In genomic region chr1:200653022-200653462, GRCh38 we compare ENCODE assay signal across 14 cellular contexts. TPM values are rescaled to one million over a fixed set of nuclear protein-coding genes. Genes with fewer than 3 reads are reported as not detected.
DNase-seq lines count a peak whose midpoint lies in the region; ATAC-seq, FAIRE-seq and TF ChIP-seq lines count a peak whose summit lies in the region.
"Had no signal": no experiment of that assay in that cellular context is flagged by ENCODE, and none has a peak within 500 bp of the region (broad histone marks: within the 10 kb centered on the region; RNA-seq: fewer than 3 reads in every experiment).

No MANE protein-coding gene starts in this region.

- peaks cover 60% of the 10 kb centered on the region for H3K36me3 Mint-ChIP-seq in CD4-positive, alpha-beta T cell (ENCODE audit: low read depth)
- H3K36me3 Mint-ChIP-seq in central memory CD8-positive, alpha-beta T cell (ENCODE audit: insufficient read depth): peaks cover 43% of the 10 kb centered on the region

- ATAC-seq in CD4-positive, alpha-beta T cell (ENCODE audit: poor library complexity): no peak
- no peak for ATAC-seq in central memory CD8-positive, alpha-beta T cell (replicated peaks; ENCODE audit: extremely low read depth, poor library complexity, severe bottlenecking)
- ATAC-seq in HG03442 (IDR thresholded peaks at IDR 0.05; ENCODE audit: unreplicated experiment) (no peak), left lobe of liver (no peak)
- ATAC-seq: heart right ventricle, lower lobe of right lung had no signal

- no peaks in the 10 kb centered on the region for H3K4me1 ChIP-seq in suprapubic skin
- H3K4me1 ChIP-seq: heart right ventricle, lower lobe of right lung had no signal

- TF ChIP-seq POLR2A in suprapubic skin (IDR thresholded peaks at IDR 0.05): no peak

- H3K4me1 Mint-ChIP-seq in CD4-positive, alpha-beta T cell (ENCODE audit: low read depth): peaks cover 23% of the 10 kb centered on the region
- peaks cover 18% of the 10 kb centered on the region for H3K4me1 Mint-ChIP-seq in central memory CD8-positive, alpha-beta T cell

- no peaks in the 10 kb centered on the region for H3K27me3 Mint-ChIP-seq in CD4-positive, alpha-beta T cell
- no peaks in the 10 kb centered on the region for H3K27me3 Mint-ChIP-seq in central memory CD8-positive, alpha-beta T cell

- CTCF ChIA-PET in CD4-positive, alpha-beta T cell (lab: Charles Lee): no interaction called here

- POLR2A ChIA-PET in CD4-positive, alpha-beta T cell (lab: Charles Lee): no interaction called here

- peak overlapping the region; percentile 22 for H3K27ac Mint-ChIP-seq in CD4-positive, alpha-beta T cell
- H3K27ac Mint-ChIP-seq in central memory CD8-positive, alpha-beta T cell (ENCODE audit: low read depth): peak overlapping the region; percentile 32
- H3K27ac Mint-ChIP-seq: HFFc6 had no signal

- H3K27ac ChIP-seq in CD4-positive, alpha-beta T cell (ENCODE audit: low read depth, low read length): no peak overlapping the region
- no peak overlapping the region for H3K27ac ChIP-seq in suprapubic skin
- H3K27ac ChIP-seq: heart right ventricle, lower lobe of right lung had no signal

- TF ChIP-seq EP300 in suprapubic skin (IDR thresholded peaks at IDR 0.05): no peak

- H3K9me3 ChIP-seq in CD4-positive, alpha-beta T cell (ENCODE audit: control insufficient read depth, low read length): no peaks in the 10 kb centered on the region
- H3K9me3 ChIP-seq in suprapubic skin: no peaks in the 10 kb centered on the region
- H3K9me3 ChIP-seq: heart right ventricle, lower lobe of right lung, MG63 had no signal

- intact Hi-C loops in CD4-positive, alpha-beta T cell (cut with DNase I, micrococcal nuclease): no loop called here

- H3K9me3 Mint-ChIP-seq in CD4-positive, alpha-beta T cell: no peaks in the 10 kb centered on the region
- no peaks in the 10 kb centered on the region for H3K9me3 Mint-ChIP-seq in central memory CD8-positive, alpha-beta T cell
- H3K9me3 Mint-ChIP-seq: activated T-cell treated with anti-CD3 and anti-CD28 coated beads, Interleukin-2, amount 50 U/mL, for 4 hours; HFFc6 had no signal

- H3K36me3 ChIP-seq in suprapubic skin: peaks cover 81% of the 10 kb centered on the region

- no peak for TF ChIP-seq CTCF in CD4-positive, alpha-beta T cell (IDR thresholded peaks at IDR 0.05)
- no peak for TF ChIP-seq CTCF in suprapubic skin (IDR thresholded peaks at IDR 0.05)

- no peaks in the 10 kb centered on the region for H3K27me3 ChIP-seq in CD4-positive, alpha-beta T cell (ENCODE audit: control insufficient read depth, insufficient read depth, low read length)
- no peaks in the 10 kb centered on the region for H3K27me3 ChIP-seq in suprapubic skin
- H3K27me3 ChIP-seq: heart right ventricle, MG63 had no signal

- no peak overlapping the region for H3K4me3 Mint-ChIP-seq in CD4-positive, alpha-beta T cell
- H3K4me3 Mint-ChIP-seq in central memory CD8-positive, alpha-beta T cell: no peak overlapping the region
- H3K4me3 Mint-ChIP-seq: activated T-cell treated with anti-CD3 and anti-CD28 coated beads, Interleukin-2, amount 50 U/mL, for 4 hours; HFFc6 had no signal

- WGBS in suprapubic skin: 69% methylated on average over 5 of the region's 5 CpGs

- H3K4me3 ChIP-seq in suprapubic skin: no peak overlapping the region
- H3K4me3 ChIP-seq: heart right ventricle, lower lobe of right lung, MG63 had no signal

- peak; percentile 49 for FAIRE-seq in GM18507 (lab: Jason Lieb, UNC)

- DNase-seq in CD4-positive, alpha-beta T cell: no peak
- no peak for DNase-seq in GM18507 (ENCODE audit: extremely low spot score, insufficient read length, low read depth)
- DNase-seq in KG1 (lab: John Stamatoyannopoulos, UW): peak; percentile 39
- no peak for DNase-seq in central memory CD8-positive, alpha-beta T cell (ENCODE audit: low spot score in 2 of 2)
- no peak for DNase-seq in left lobe of liver (ENCODE audit: low spot score)
- no peak for DNase-seq in HT-29 (ENCODE audit: low spot score)
- DNase-seq in suprapubic skin (ENCODE audit: low spot score in 2 of 2): no peak
- DNase-seq: activated T-cell treated with anti-CD3 and anti-CD28 coated beads, Interleukin-2, amount 50 U/mL, for 4 hours; GF-D8; heart right ventricle; HFFc6; lower lobe of right lung; MG63 had no signal

RNA-seq across cellular contexts. Expression of gene DDX59, which starts 16.7 kb away (rescaled TPM):
- 10 to 100 TPM; 24.7 to 27.6 TPM for total RNA-seq in CD4-positive, alpha-beta T cell
- total RNA-seq in left lobe of liver (6.8 TPM), suprapubic skin (10 to 100 TPM; 28.0 to 37.3 (median 28.3) TPM)
- total RNA-seq in HT-29 (2014; rRNA removed; shearing (Covaris generic)): 7.1 and 8.3 TPM in 2 replicates

RNA-seq across cellular contexts. Expression of gene KIF14, which starts 32.5 kb away (rescaled TPM):
- total RNA-seq in CD4-positive, alpha-beta T cell: under 1 TPM; 0.11 TPM
- total RNA-seq in left lobe of liver (0.10 TPM), suprapubic skin (1 to 10 TPM in 3 of 4 donors, under 1 TPM in 1; 0.72 to 1.6 (median 1.5) TPM)
- total RNA-seq in HT-29 (2014; rRNA removed; shearing (Covaris generic)): 5.6 and 6.2 TPM in 2 replicates
